ENCODE assay signal across 7 cellular contexts in genomic region chr3:177820683-177821316, GRCh38.
DNase-seq lines count a peak whose midpoint lies in the region; ATAC-seq lines count a peak whose summit lies in the region.

No MANE protein-coding gene starts in this region.

- DNase-seq in RPMI8226 (peak; percentile 41), smooth muscle cell of the brain vasculature (ENCODE audit: low read depth, low spot score) (peak; percentile 74), DMS79 treated with DMSO at 0.1 percent for 48 hours (lab: John Stamatoyannopoulos, UW) (no peak)
- DNase-seq in effector CD4-positive, alpha-beta T cell, result no peak

- ATAC-seq in GM19043 (IDR thresholded peaks at IDR 0.05; ENCODE audit: low read depth, unreplicated experiment), result peak; percentile 74
- peak; percentile 58 for ATAC-seq in HG02938 (IDR thresholded peaks at IDR 0.05; ENCODE audit: unreplicated experiment)
- no peak for ATAC-seq in HG02571 (IDR thresholded peaks at IDR 0.05; ENCODE audit: unreplicated experiment)

Comparison
In these comparisons a context has a peak if more than half of its experiments do, and no peak if none do; other contexts are left out.
1. DNase-seq: peak in RPMI8226 (single experiment) and smooth muscle cell of the brain vasculature (single experiment); none in effector CD4-positive, alpha-beta T cell (single experiment) and DMS79 treated with DMSO at 0.1 percent for 48 hours (single experiment).